In genomic region chr14:99191663-99192621, GRCh38 we compare ENCODE assay signal across 8 cellular contexts.
DNase-seq lines count a peak whose midpoint lies in the region; ATAC-seq and TF ChIP-seq lines count a peak whose summit lies in the region.

No MANE protein-coding gene starts in this region.

- POLR2A ChIA-PET in RWPE1 (lab: Yijun Ruan, JAX; ENCODE audit: low non-redundant PET), result interaction anchor here (0.5 kb wide), 1 partner anchor 29 kb away, joined by 4 read pairs; no protein-coding TSS in a partner anchor

- peak overlapping the region; percentile 54 for H3K4me3 ChIP-seq in GM23248
- H3K4me3 ChIP-seq in uterus, result peak overlapping the region; percentile 16 to 39

- 7 to 9% methylated on average over 34 of the region's 34 CpGs for WGBS in GM23248 (ENCODE audit: low coverage in 1 of 2, low lambda C conversion rate in 2 of 2, missing lambda C conversion rate in 2 of 2), 2 experiments

- H3K4me1 Mint-ChIP-seq in chondrocyte (ENCODE audit: low read depth) (peaks cover 15% of the 10 kb centered on the region), mesothelial cell of epicardium (peaks cover 71% of the 10 kb centered on the region), nephron progenitor cell (peaks cover 31% of the 10 kb centered on the region)

- H3K9me3 Mint-ChIP-seq in chondrocyte (ENCODE audit: low read depth), result no peaks in the 10 kb centered on the region
- no peaks in the 10 kb centered on the region for H3K9me3 Mint-ChIP-seq in mesothelial cell of epicardium
- H3K9me3 Mint-ChIP-seq in nephron progenitor cell, result no peaks in the 10 kb centered on the region

- peaks cover 23% of the 10 kb centered on the region; the same call in 1 of the 2 replicates for H3K27me3 ChIP-seq in GM23248 (replicated peaks; ENCODE audit: insufficient read depth)
- no peaks in the 10 kb centered on the region for H3K27me3 ChIP-seq in uterus

- no peak overlapping the region; the same call in 1 of the 2 replicates for H3K9ac ChIP-seq in GM23248

- H3K27ac Mint-ChIP-seq in chondrocyte (ENCODE audit: unreplicated experiment), result peak overlapping the region; percentile 37
- peak overlapping the region; percentile 93 for H3K27ac Mint-ChIP-seq in mesothelial cell of epicardium
- no peak overlapping the region for H3K27ac Mint-ChIP-seq in nephron progenitor cell

- H3K36me3 Mint-ChIP-seq in chondrocyte (ENCODE audit: low read depth), result peaks cover 2% of the 10 kb centered on the region
- H3K36me3 Mint-ChIP-seq in mesothelial cell of epicardium, result no peaks in the 10 kb centered on the region
- no peaks in the 10 kb centered on the region for H3K36me3 Mint-ChIP-seq in nephron progenitor cell (ENCODE audit: low read depth)

- intact Hi-C loops in uterus (cut with DNase I; ENCODE audit: low total_unique reads), result no loop called here

- H3K36me3 ChIP-seq in GM23248 (ENCODE audit: low read depth) (no peaks in the 10 kb centered on the region), uterus (no peaks in the 10 kb centered on the region)

- TF ChIP-seq CTCF in RWPE1 (conservative IDR thresholded peaks at IDR 0.05; ENCODE audit: low read depth) (no peak), chondrocyte (IDR thresholded peaks at IDR 0.05) (no peak), mesothelial cell of epicardium (IDR thresholded peaks at IDR 0.05; ENCODE audit: unreplicated experiment) (no peak), uterus (IDR thresholded peaks at IDR 0.05) (no peak), nephron progenitor cell (IDR thresholded peaks at IDR 0.05) (no peak)

- peak overlapping the region; percentile 23; the same call in 1 of the 2 replicates for H2AFZ ChIP-seq in GM23248

- in situ Hi-C loops in GM23248 (cut with MboI), result no loop called here

- peak overlapping the region; percentile 57 for H3K4me3 Mint-ChIP-seq in chondrocyte (ENCODE audit: unreplicated experiment)
- peak overlapping the region; percentile 44 for H3K4me3 Mint-ChIP-seq in mesothelial cell of epicardium
- no peak overlapping the region for H3K4me3 Mint-ChIP-seq in nephron progenitor cell

- DNase-seq in GM23248 (peak; percentile 56), RWPE1 (ENCODE audit: low spot score) (peak; percentile 53), chondrocyte (ENCODE audit: low spot score) (peak; percentile 74), mesothelial cell of epicardium (ENCODE audit: low spot score in 2 of 2, unreplicated experiment in 2 of 2) (peak in 1 of 2 experiments; percentile 57), uterus (peak; percentile 35 to 67), NCI-H2171 treated with DMSO at 0.1 percent for 48 hours (lab: John Stamatoyannopoulos, UW) (no peak), nephron progenitor cell (no peak)

- H3F3A ChIP-seq in GM23248 (ENCODE audit: insufficient read depth), result no peaks in the 10 kb centered on the region

- H3K4me1 ChIP-seq in GM23248 (ENCODE audit: insufficient read depth), result no peaks in the 10 kb centered on the region; the same call in 1 of the 2 replicates
- no peaks in the 10 kb centered on the region for H3K4me1 ChIP-seq in uterus

- H3K27ac ChIP-seq in GM23248, result no peak overlapping the region
- H3K27ac ChIP-seq in RWPE1, result peak overlapping the region; percentile 81
- H3K27ac ChIP-seq in uterus, result peak overlapping the region in 1 of 2 donors; percentile 9

- CTCF ChIA-PET in RWPE1 (lab: Yijun Ruan, JAX), result interaction anchor here (0.7 kb wide), 1 partner anchor 1663 kb away, joined by 4 read pairs; no protein-coding TSS in a partner anchor

- peak overlapping the region; percentile 79 for H3K4me2 ChIP-seq in GM23248 (ENCODE audit: unreplicated experiment)

- no peaks in the 10 kb centered on the region for H3K9me2 ChIP-seq in GM23248 (ENCODE audit: insufficient read depth)

- no peak for ATAC-seq in GM19452 (IDR thresholded peaks at IDR 0.05; ENCODE audit: unreplicated experiment)

- no peaks in the 10 kb centered on the region for H3K9me3 ChIP-seq in GM23248 (ENCODE audit: low read depth)
- H3K9me3 ChIP-seq in uterus, result no peaks in the 10 kb centered on the region

- no peak for TF ChIP-seq POLR2A in uterus (IDR thresholded peaks at IDR 0.05)

- no peaks in the 10 kb centered on the region for H3K79me2 ChIP-seq in GM23248 (ENCODE audit: insufficient read depth)

- no peaks in the 10 kb centered on the region for H4K20me1 ChIP-seq in GM23248 (ENCODE audit: insufficient read depth)

- H3K27me3 Mint-ChIP-seq in chondrocyte (ENCODE audit: low read depth), result peaks cover 36% of the 10 kb centered on the region
- no peaks in the 10 kb centered on the region for H3K27me3 Mint-ChIP-seq in mesothelial cell of epicardium (ENCODE audit: low read depth)
- H3K27me3 Mint-ChIP-seq in nephron progenitor cell (ENCODE audit: low read depth, poor library complexity), result peaks cover 14% of the 10 kb centered on the region

Comparison
In these comparisons a context has a peak if more than half of its experiments do, and no peak if none do; other contexts are left out.
1. DNase-seq: peak in GM23248 (single experiment), RWPE1 (single experiment), chondrocyte (single experiment) and uterus (2 of 2); none in NCI-H2171 treated with DMSO at 0.1 percent for 48 hours (single experiment) and nephron progenitor cell (single experiment).